1 cellular context compared by ENCODE assay signal in genomic region chr5:131261483-131261882, GRCh38.
TF ChIP-seq lines count a peak whose summit lies in the region.

No MANE protein-coding gene starts in this region.

TF ChIP-seq in HEK293, 187 proteins besides CTCF, POLR2A, EP300 and RAD21 (continued from another document):
- TF ChIP-seq ZNF518A (tag by site-specific recombination; conservative IDR thresholded peaks at IDR 0.05; ENCODE audit: low read depth), result no peak
